ENCODE assay signal across 20 cellular contexts in the genomic region with DNA sequence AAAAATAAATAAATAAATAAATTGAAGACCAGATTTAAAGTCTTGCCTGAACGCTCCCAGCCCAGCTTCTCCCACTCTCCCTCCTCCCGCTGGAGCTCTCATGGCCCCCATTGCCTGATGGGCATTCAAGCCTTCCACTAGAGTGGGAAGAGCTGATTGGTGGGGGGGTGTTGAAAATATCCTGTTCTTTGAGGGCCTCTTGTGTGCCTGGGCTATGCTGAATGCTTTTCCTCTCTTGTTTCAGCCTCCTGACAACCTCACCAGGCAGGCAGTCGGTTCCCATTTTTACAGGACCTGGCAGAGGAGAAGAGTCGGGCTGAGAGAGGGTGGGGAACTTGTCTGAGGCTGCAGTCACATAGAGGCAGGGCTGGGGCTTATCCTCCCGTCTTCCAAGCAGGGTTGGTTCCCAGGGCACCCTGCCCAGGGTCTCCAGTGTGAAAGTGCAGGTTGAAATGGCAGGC. TPM values are rescaled to one million over a fixed set of nuclear protein-coding genes. Genes with fewer than 3 reads are reported as not detected.
DNase-seq lines count a peak whose midpoint lies in the region; ATAC-seq, FAIRE-seq and TF ChIP-seq lines count a peak whose summit lies in the region.
"Had no signal": no experiment of that assay in that cellular context is flagged by ENCODE, and none has a peak within 500 bp of the region (broad histone marks: within the 10 kb centered on the region; RNA-seq: fewer than 3 reads in every experiment).

No MANE protein-coding gene starts in this region.

- no peak for TF ChIP-seq POLR2A in prostate gland (IDR thresholded peaks at IDR 0.05)

- H3K4me3 Mint-ChIP-seq in chondrocyte (ENCODE audit: unreplicated experiment) (no peak overlapping the region), nephron progenitor cell (peak overlapping the region; percentile 57)
- H3K4me3 Mint-ChIP-seq: activated CD8-positive, alpha-beta T cell treated with anti-CD3 and anti-CD28 coated beads, Interleukin-2, amount 10 ng/mL, durations not matched to agents 7 days and 5 days; B cell; memory B cell had no signal

- WGBS in prostate gland: 14% methylated on average over 5 of the region's 5 CpGs

- H3K36me3 Mint-ChIP-seq in chondrocyte (ENCODE audit: low read depth) (no peaks in the 10 kb centered on the region), nephron progenitor cell (ENCODE audit: low read depth) (peaks cover 4% of the 10 kb centered on the region)
- H3K36me3 Mint-ChIP-seq: memory B cell had no signal

- peak overlapping the region; percentile 49; the same call in 1 of the 2 replicates for H3K9ac ChIP-seq in BLaER1

- in situ Hi-C loops in KBM-7 (cut with MboI; ENCODE audit: low pct_unique_long_range_greater_than_20kb, low sequenced_read_pairs): no loop called here

- no peaks in the 10 kb centered on the region for H3K27me3 ChIP-seq in BLaER1
- H3K27me3 ChIP-seq in prostate gland (replicated peaks; ENCODE audit: insufficient read depth): no peaks in the 10 kb centered on the region

- no peak for TF ChIP-seq CTCF in chondrocyte (IDR thresholded peaks at IDR 0.05)
- TF ChIP-seq CTCF in nephron progenitor cell (IDR thresholded peaks at IDR 0.05): no peak
- no peak for TF ChIP-seq CTCF in prostate gland (IDR thresholded peaks at IDR 0.05)

- no peak overlapping the region for H3K27ac Mint-ChIP-seq in chondrocyte (ENCODE audit: unreplicated experiment)
- H3K27ac Mint-ChIP-seq in nephron progenitor cell: peak overlapping the region; percentile 97
- H3K27ac Mint-ChIP-seq: B cell, memory B cell had no signal

- peak overlapping the region; percentile 76; the same call in 1 of the 2 replicates for H3K27ac ChIP-seq in BLaER1
- peak overlapping the region in 1 of 2 donors; percentile 12 for H3K27ac ChIP-seq in prostate gland
- H3K27ac ChIP-seq: psoas muscle, RWPE1 had no signal

- no peak for FAIRE-seq in RCC 7860 (lab: Jason Lieb, UNC)
- FAIRE-seq: urothelium cell line had no signal

- DNase-seq in KBM-7 (peak; percentile 42), chondrocyte (ENCODE audit: low spot score) (peak; percentile 50), nephron progenitor cell (no peak), NCI-H2081 (lab: John Stamatoyannopoulos, UW) (no peak), sciatic nerve (ENCODE audit: low spot score) (no peak), prostate gland (ENCODE audit: low spot score) (no peak), RCC 7860 (ENCODE audit: low spot score) (no peak)
- DNase-seq: activated CD8-positive, alpha-beta T cell treated with anti-CD3 and anti-CD28 coated beads, Interleukin-2, amount 10 ng/mL, durations not matched to agents 7 days and 5 days; activated naive CD4-positive, alpha-beta T cell treated with anti-CD3 and anti-CD28 coated beads, Interleukin-2, amount 50 U/mL, for 16 hours; DMS79 treated with DMSO at 0.1 percent for 48 hours; NCI-H1417 treated with DMSO at 0.1 percent for 48 hours; NCI-H526; stimulated activated CD4-positive, alpha-beta T cell treated with anti-CD3 and anti-CD28 coated beads, Interleukin-2, amount 100 ng/mL, for 48 hours; T1000 had no signal

- intact Hi-C loops in sciatic nerve (cut with DNase I): no loop called here
- intact Hi-C loops in prostate gland (cut with DNase I): no loop called here

- no peaks in the 10 kb centered on the region for H3K9me3 Mint-ChIP-seq in chondrocyte (ENCODE audit: low read depth)
- peaks cover 11% of the 10 kb centered on the region for H3K9me3 Mint-ChIP-seq in nephron progenitor cell
- H3K9me3 Mint-ChIP-seq: memory B cell had no signal

- H4K20me1 ChIP-seq in BLaER1: no peaks in the 10 kb centered on the region

- H3K27me3 Mint-ChIP-seq in chondrocyte (ENCODE audit: low read depth) (no peaks in the 10 kb centered on the region), nephron progenitor cell (ENCODE audit: low read depth, poor library complexity) (peaks cover 4% of the 10 kb centered on the region)
- H3K27me3 Mint-ChIP-seq: B cell had no signal

- no peak for ATAC-seq in sciatic nerve
- ATAC-seq: psoas muscle had no signal

- H3K36me3 ChIP-seq in BLaER1 (no peaks in the 10 kb centered on the region), prostate gland (no peaks in the 10 kb centered on the region)

- no peak overlapping the region for H3K4me3 ChIP-seq in BLaER1
- no peak overlapping the region for H3K4me3 ChIP-seq in prostate gland
- H3K4me3 ChIP-seq: psoas muscle had no signal

- H3K4me2 ChIP-seq in BLaER1: peak overlapping the region; percentile 88

- H3K4me1 Mint-ChIP-seq in chondrocyte (ENCODE audit: low read depth) (no peaks in the 10 kb centered on the region), nephron progenitor cell (peaks cover 78% of the 10 kb centered on the region)
- H3K4me1 Mint-ChIP-seq: memory B cell had no signal

- H3K9me3 ChIP-seq in BLaER1 (peaks cover 29% of the 10 kb centered on the region), prostate gland (no peaks in the 10 kb centered on the region)
- H3K9me3 ChIP-seq: psoas muscle had no signal

- H3K4me1 ChIP-seq in BLaER1 (peaks cover 66% of the 10 kb centered on the region), prostate gland (replicated peaks) (no peaks in the 10 kb centered on the region)
- H3K4me1 ChIP-seq: psoas muscle had no signal

RNA-seq across cellular contexts. Expression of a gene that starts 59.2 kb away (rescaled TPM):
- total RNA-seq in chondrocyte: 22.0 to 41.2 TPM (median 26.2 TPM) in 3 replicates
- total RNA-seq in sciatic nerve: 104 TPM
- 10 to 100 TPM; 45.0 to 94.4 TPM for total RNA-seq in prostate gland

Comparison
In these comparisons a context has a peak if more than half of its experiments do, and no peak if none do; other contexts are left out.
1. DNase-seq: peak in KBM-7 (single experiment) and chondrocyte (single experiment); none in nephron progenitor cell (single experiment), NCI-H2081 (0 of 2), sciatic nerve (single experiment), prostate gland (single experiment) and RCC 7860 (single experiment).